Comparison of ENCODE assay signal across 2 cellular contexts in genomic region chr5:181109489-181110013, GRCh38.
A peak's percentile ranks its signal among the peaks of the same experiment; 100 is the strongest.
TF ChIP-seq lines count a peak whose summit lies in the region.

No MANE protein-coding gene starts in this region.

TF ChIP-seq in H1, 55 proteins besides CTCF, POLR2A, EP300 and RAD21:
- TF ChIP-seq RBBP5 (IDR thresholded peaks at IDR 0.05; ENCODE audit: borderline replicate concordance, low read depth, low read length) (no peak), SP4 (IDR thresholded peaks at IDR 0.05; ENCODE audit: low read length) (no peak), RXRA (IDR thresholded peaks at IDR 0.05; ENCODE audit: insufficient read depth, low read depth, low read length) (no peak), CTBP2 (IDR thresholded peaks at IDR 0.05; ENCODE audit: borderline replicate concordance, insufficient read depth, insufficient read length, low read length) (no peak), E2F6 (IDR thresholded peaks at IDR 0.05) (peak; percentile 45), JUN (IDR thresholded peaks at IDR 0.05; ENCODE audit: low read depth, low read length) (no peak), ATF3 (IDR thresholded peaks at IDR 0.05; ENCODE audit: insufficient read depth, low read depth, low read length) (no peak), BACH1 (IDR thresholded peaks at IDR 0.05; ENCODE audit: low read length) (no peak), SP1 (IDR thresholded peaks at IDR 0.05; ENCODE audit: low read depth, low read length) (0 out of 2 replicates have a peak, but pooled peaks have one; percentile 16), RFX5 (IDR thresholded peaks at IDR 0.05; ENCODE audit: borderline replicate concordance, low read depth, low read length) (no peak), HDAC6 (IDR thresholded peaks at IDR 0.05; ENCODE audit: low read depth, low read length) (no peak), GABPA (IDR thresholded peaks at IDR 0.05; ENCODE audit: borderline replicate concordance, insufficient read depth, low read length) (no peak), JUND (IDR thresholded peaks at IDR 0.05; ENCODE audit: low read length) (no peak), CHD2 (IDR thresholded peaks at IDR 0.05; ENCODE audit: low read length) (no peak), EZH2 (IDR thresholded peaks at IDR 0.05; ENCODE audit: low read depth, low read length, severe bottlenecking) (no peak), NANOG (IDR thresholded peaks at IDR 0.05; ENCODE audit: insufficient read depth, low read depth, low read length, poor library complexity, severe bottlenecking) (no peak), TAF1 (IDR thresholded peaks at IDR 0.05; ENCODE audit: low read depth, low read length) (no peak), ZNF274 (IDR thresholded peaks at IDR 0.05; ENCODE audit: borderline replicate concordance, extremely low read depth, low read length) (no peak), MAFK (IDR thresholded peaks at IDR 0.05; ENCODE audit: low read depth, low read length) (no peak), CEBPB (IDR thresholded peaks at IDR 0.05; ENCODE audit: low read depth, low read length) (no peak), KDM5A (IDR thresholded peaks at IDR 0.05; ENCODE audit: low read length) (no peak), NRF1 (IDR thresholded peaks at IDR 0.05; ENCODE audit: low read depth, low read length) (no peak), HDAC2 (IDR thresholded peaks at IDR 0.05; ENCODE audit: borderline replicate concordance in 1 of 2, low read depth in 2 of 2, low read length in 2 of 2) (no peak)
- TF ChIP-seq, protein P1, sequence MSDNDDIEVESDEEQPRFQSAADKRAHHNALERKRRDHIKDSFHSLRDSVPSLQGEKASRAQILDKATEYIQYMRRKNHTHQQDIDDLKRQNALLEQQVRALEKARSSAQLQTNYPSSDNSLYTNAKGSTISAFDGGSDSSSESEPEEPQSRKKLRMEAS (IDR thresholded peaks at IDR 0.05): peak; percentile 50

TF ChIP-seq in HEK293T, 16 proteins besides CTCF, POLR2A, EP300 and RAD21:
- TF ChIP-seq PKNOX1 (IDR thresholded peaks at IDR 0.05): no peak
